In genomic region chr16:67017810-67018488, GRCh38 we compare ENCODE assay signal across 1 cellular context.
TF ChIP-seq lines count a peak whose summit lies in the region.

No MANE protein-coding gene starts in this region.

TF ChIP-seq in HepG2, 621 proteins besides CTCF, POLR2A, EP300 and RAD21 (continued from another document and continues in another):
- TF ChIP-seq TFDP1 (CRISPR knock-in tag; IDR thresholded peaks at IDR 0.05; ENCODE audit: borderline replicate concordance) (peak; percentile 82; the same call in 1 of the 2 replicates), HNF1A (IDR thresholded peaks at IDR 0.05; ENCODE audit: low read depth) (no peak), HNF1A (CRISPR knock-in tag; IDR thresholded peaks at IDR 0.05; ENCODE audit: borderline replicate concordance) (peak; percentile 19; the same call in 1 of the 2 replicates), RNF2 (conservative IDR thresholded peaks at IDR 0.05; ENCODE audit: low read depth) (peak; percentile 79), ASH2L (IDR thresholded peaks at IDR 0.05; ENCODE audit: insufficient read length, low read depth, low read length) (peak; percentile 35), ZNF263 (CRISPR knock-in tag; IDR thresholded peaks at IDR 0.05) (no peak), ZNF512B (CRISPR knock-in tag; IDR thresholded peaks at IDR 0.05; ENCODE audit: borderline replicate concordance) (0 out of 2 replicates have a peak, but pooled peaks have one; percentile 33), SAP130 (CRISPR knock-in tag; IDR thresholded peaks at IDR 0.05; ENCODE audit: low read depth) (peak; percentile 85), ZKSCAN8 (CRISPR knock-in tag; IDR thresholded peaks at IDR 0.05; ENCODE audit: borderline replicate concordance) (peak; percentile 67; the same call in 1 of the 2 replicates), POGK (CRISPR knock-in tag; conservative IDR thresholded peaks at IDR 0.05) (peak; percentile 76; the same call in 1 of the 2 replicates), THAP8 (CRISPR knock-in tag; IDR thresholded peaks at IDR 0.05; ENCODE audit: borderline replicate concordance) (no peak), HNRNPH1 (optimal IDR thresholded peaks at IDR 0.05; ENCODE audit: low read depth, low read length) (no peak), NFYB (CRISPR knock-in tag; IDR thresholded peaks at IDR 0.05) (peak; percentile 92), ZNF83 (CRISPR knock-in tag; IDR thresholded peaks at IDR 0.05; ENCODE audit: borderline replicate concordance) (no peak), ZGPAT (CRISPR knock-in tag; IDR thresholded peaks at IDR 0.05) (peak; percentile 83), YY1 (IDR thresholded peaks at IDR 0.05; ENCODE audit: insufficient read depth, insufficient replicate concordance, low read depth, low read length) (peak; percentile 81), MBD4 (IDR thresholded peaks at IDR 0.05; ENCODE audit: borderline replicate concordance, low read length) (no peak), BCL3 (CRISPR knock-in tag; IDR thresholded peaks at IDR 0.05) (0 out of 2 replicates have a peak, but pooled peaks have one; percentile 47), ARID5B (CRISPR knock-in tag; IDR thresholded peaks at IDR 0.05) (peak; percentile 67), ZSCAN31 (CRISPR knock-in tag; IDR thresholded peaks at IDR 0.05; ENCODE audit: low read depth) (peak; percentile 70; the same call in 1 of the 2 replicates), SCMH1 (CRISPR knock-in tag; IDR thresholded peaks at IDR 0.05; ENCODE audit: borderline replicate concordance) (no peak), TEAD3 (CRISPR knock-in tag; optimal IDR thresholded peaks at IDR 0.05; ENCODE audit: borderline replicate concordance) (peak; percentile 93), HDAC2 (CRISPR knock-in tag; IDR thresholded peaks at IDR 0.05) (peak; percentile 85; the same call in 1 of the 2 replicates), MLX (CRISPR knock-in tag; IDR thresholded peaks at IDR 0.05) (peak; percentile 48; the same call in 1 of the 2 replicates), ZSCAN20 (CRISPR knock-in tag; IDR thresholded peaks at IDR 0.05; ENCODE audit: borderline replicate concordance) (no peak), ELK4 (CRISPR knock-in tag; IDR thresholded peaks at IDR 0.05; ENCODE audit: borderline replicate concordance) (no peak), KLF6 (CRISPR knock-in tag; IDR thresholded peaks at IDR 0.05) (peak; percentile 73; the same call in 1 of the 2 replicates), PTBP1 (IDR thresholded peaks at IDR 0.05; ENCODE audit: low read depth, low read length, poor library complexity, severe bottlenecking) (no peak), HNF4A (CRISPR knock-in tag; IDR thresholded peaks at IDR 0.05) (no peak), RBM39 (IDR thresholded peaks at IDR 0.05; ENCODE audit: low read depth, low read length, poor library complexity, severe bottlenecking) (no peak)
